In the genomic region with DNA sequence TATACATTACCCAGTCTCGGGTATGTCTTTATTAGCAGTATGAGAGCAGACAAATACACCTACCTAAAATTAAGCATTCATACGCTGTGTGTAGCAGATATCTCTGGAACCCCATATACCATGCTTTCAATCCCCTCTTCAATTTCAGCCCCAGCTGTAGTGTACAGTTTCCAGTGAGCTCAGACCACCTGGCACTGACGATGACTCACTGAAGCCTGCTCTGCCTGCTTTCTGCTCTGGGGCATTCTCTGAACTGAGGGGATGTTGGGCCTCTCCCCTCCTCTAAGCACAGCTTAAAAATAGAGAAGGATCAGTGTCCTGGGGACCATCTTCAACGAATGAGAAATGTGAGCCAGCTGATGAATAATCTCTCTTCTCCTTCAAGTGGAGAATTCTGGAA, we compare ENCODE assay signal across 13 cellular contexts. TPM values are rescaled to one million over a fixed set of nuclear protein-coding genes. Genes with fewer than 3 reads are reported as not detected.
DNase-seq lines count a peak whose midpoint lies in the region; ATAC-seq and TF ChIP-seq lines count a peak whose summit lies in the region.
"Had no signal": no experiment of that assay in that cellular context is flagged by ENCODE, and none has a peak within 500 bp of the region (broad histone marks: within the 10 kb centered on the region; RNA-seq: fewer than 3 reads in every experiment).

No MANE protein-coding gene starts in this region.

- H3K4me1 Mint-ChIP-seq in activated T-cell treated with anti-CD3 and anti-CD28 coated beads, Interleukin-2, amount 50 U/mL, for 24 hours (ENCODE audit: low read depth) = peaks cover 10% of the 10 kb centered on the region
- H3K4me1 Mint-ChIP-seq in stimulated activated naive B cell treated with anti-CD40 and anti-IgM and Interleukin-4, amounts not matched to agents 10 μg/mL and 1 μg/mL and 100 μg/mL, for 72 hours = peaks cover 9 to 11% of the 10 kb centered on the region in 2 donors

- H3K27ac ChIP-seq in esophagus squamous epithelium = peak overlapping the region in 2 of 4 donors; percentile 13 to 21
- H3K27ac ChIP-seq: PC-9, vagina had no signal

- peak overlapping the region; percentile 78 for H3K27ac Mint-ChIP-seq in activated T-cell treated with anti-CD3 and anti-CD28 coated beads, Interleukin-2, amount 50 U/mL, for 24 hours
- no peak overlapping the region for H3K27ac Mint-ChIP-seq in stimulated activated naive B cell treated with anti-CD40 and anti-IgM and Interleukin-4, amounts not matched to agents 10 μg/mL and 1 μg/mL and 100 μg/mL, for 72 hours

- H3K27me3 ChIP-seq in esophagus squamous epithelium = no peaks in the 10 kb centered on the region
- H3K27me3 ChIP-seq: neutrophil, vagina had no signal

- WGBS in esophagus squamous epithelium, 2 donors = 78 to 80% methylated on average over 4 of the region's 4 CpGs

- ATAC-seq in stimulated activated naive B cell treated with anti-CD40 and anti-IgM and Interleukin-4, amounts not matched to agents 10 μg/mL and 1 μg/mL and 100 μg/mL, for 72 hours (replicated peaks) = peak; percentile 49 to 85

- no peaks in the 10 kb centered on the region for H3K9me3 Mint-ChIP-seq in activated T-cell treated with anti-CD3 and anti-CD28 coated beads, Interleukin-2, amount 50 U/mL, for 24 hours
- H3K9me3 Mint-ChIP-seq in stimulated activated naive B cell treated with anti-CD40 and anti-IgM and Interleukin-4, amounts not matched to agents 10 μg/mL and 1 μg/mL and 100 μg/mL, for 72 hours = peaks cover 0 to 2% of the 10 kb centered on the region in 2 donors

- no peaks in the 10 kb centered on the region for H3K9me3 ChIP-seq in esophagus squamous epithelium
- H3K9me3 ChIP-seq: neutrophil, vagina had no signal

- peak overlapping the region; percentile 67 for H3K4me3 Mint-ChIP-seq in activated T-cell treated with anti-CD3 and anti-CD28 coated beads, Interleukin-2, amount 50 U/mL, for 24 hours
- H3K4me3 Mint-ChIP-seq in stimulated activated naive B cell treated with anti-CD40 and anti-IgM and Interleukin-4, amounts not matched to agents 10 μg/mL and 1 μg/mL and 100 μg/mL, for 72 hours = no peak overlapping the region

- no peaks in the 10 kb centered on the region for H3K36me3 Mint-ChIP-seq in activated T-cell treated with anti-CD3 and anti-CD28 coated beads, Interleukin-2, amount 50 U/mL, for 24 hours (ENCODE audit: low read depth)
- H3K36me3 Mint-ChIP-seq in stimulated activated naive B cell treated with anti-CD40 and anti-IgM and Interleukin-4, amounts not matched to agents 10 μg/mL and 1 μg/mL and 100 μg/mL, for 72 hours = no peaks in the 10 kb centered on the region

- no peak for DNase-seq in activated T-cell treated with anti-CD3 and anti-CD28 coated beads, Interleukin-2, amount 50 U/mL, for 24 hours
- no peak for DNase-seq in activated T-cell treated with anti-CD3 and anti-CD28 coated beads, Interleukin-2, amount 50 U/mL, for 48 hours
- peak; percentile 89 for DNase-seq in NB4 (ENCODE audit: low read depth)
- peak; percentile 15 for DNase-seq in dermis blood vessel endothelial cell
- no peak for DNase-seq in stimulated activated naive B cell treated with anti-CD40 and anti-IgM and Interleukin-4, amounts not matched to agents 10 μg/mL and 1 μg/mL and 100 μg/mL, for 72 hours
- DNase-seq in esophagus squamous epithelium (lab: John Stamatoyannopoulos, UW) = no peak
- no peak for DNase-seq in cortex of kidney (lab: John Stamatoyannopoulos, UW)
- DNase-seq in SKM-1 treated with dmso at 0.1 percent for 144 hours (lab: John Stamatoyannopoulos, UW; ENCODE audit: unreplicated experiment) = no peak
- DNase-seq: Karpas-422; PC-9; stimulated activated CD4-positive, alpha-beta T cell treated with anti-CD3 and anti-CD28 coated beads, Interleukin-12 subunit alpha, Interleukin-12 subunit beta, amount 100 ng/mL, for 4 hours had no signal

- intact Hi-C loops in esophagus squamous epithelium (cut with DNase I) = no loop called here

- peaks cover 5% of the 10 kb centered on the region for H3K27me3 Mint-ChIP-seq in activated T-cell treated with anti-CD3 and anti-CD28 coated beads, Interleukin-2, amount 50 U/mL, for 24 hours
- peaks cover 8 to 12% of the 10 kb centered on the region in 2 donors for H3K27me3 Mint-ChIP-seq in stimulated activated naive B cell treated with anti-CD40 and anti-IgM and Interleukin-4, amounts not matched to agents 10 μg/mL and 1 μg/mL and 100 μg/mL, for 72 hours

- TF ChIP-seq CTCF in NB4 (IDR thresholded peaks at IDR 0.05; ENCODE audit: low read depth, low read length) (no peak), esophagus squamous epithelium (IDR thresholded peaks at IDR 0.05) (no peak)

- H3K4me1 ChIP-seq in esophagus squamous epithelium = peaks cover 0 to 29% (median 0%) of the 10 kb centered on the region in 3 donors
- H3K4me1 ChIP-seq: vagina had no signal

- no peaks in the 10 kb centered on the region for H3K36me3 ChIP-seq in esophagus squamous epithelium
- H3K36me3 ChIP-seq: neutrophil, vagina had no signal

- no peak for TF ChIP-seq POLR2A in NB4 (IDR thresholded peaks at IDR 0.05; ENCODE audit: extremely low read depth, insufficient read length)
- no peak for TF ChIP-seq POLR2A in esophagus squamous epithelium (IDR thresholded peaks at IDR 0.05)

- H3K4me3 ChIP-seq in NB4 (ENCODE audit: low read depth, low read length) (peak overlapping the region; percentile 82), esophagus squamous epithelium (no peak overlapping the region)
- H3K4me3 ChIP-seq: PC-9, vagina had no signal

RNA-seq across cellular contexts. Expression of a gene that starts 8.7 kb away (rescaled TPM):
- total RNA-seq in dermis blood vessel endothelial cell (0.65 and 1.0 TPM in 2 replicates), esophagus squamous epithelium (10 to 100 TPM in 2 of 4 donors, 1 to 10 TPM in 2; 1.9 to 57.2 (median 8.5) TPM)
- total RNA-seq: PC-9, vagina had no signal

RNA-seq across cellular contexts. Expression of a gene that starts 59.3 kb away (rescaled TPM):
- total RNA-seq in dermis blood vessel endothelial cell = not detected in 2 replicates
- not detected for total RNA-seq in esophagus squamous epithelium
- total RNA-seq: PC-9, vagina had no signal

Comparison
In these comparisons a context has a peak if more than half of its experiments do, and no peak if none do; other contexts are left out.
1. DNase-seq: peak in NB4 (single experiment) and dermis blood vessel endothelial cell (single experiment); none in activated T-cell treated with anti-CD3 and anti-CD28 coated beads, Interleukin-2, amount 50 U/mL, for 24 hours (single experiment), activated T-cell treated with anti-CD3 and anti-CD28 coated beads, Interleukin-2, amount 50 U/mL, for 48 hours (0 of 2), stimulated activated naive B cell treated with anti-CD40 and anti-IgM and Interleukin-4, amounts not matched to agents 10 μg/mL and 1 μg/mL and 100 μg/mL, for 72 hours (single experiment), esophagus squamous epithelium (single experiment), cortex of kidney (single experiment) and SKM-1 treated with dmso at 0.1 percent for 144 hours (single experiment).